Comparison of ENCODE assay signal across 8 cellular contexts in the genomic region with DNA sequence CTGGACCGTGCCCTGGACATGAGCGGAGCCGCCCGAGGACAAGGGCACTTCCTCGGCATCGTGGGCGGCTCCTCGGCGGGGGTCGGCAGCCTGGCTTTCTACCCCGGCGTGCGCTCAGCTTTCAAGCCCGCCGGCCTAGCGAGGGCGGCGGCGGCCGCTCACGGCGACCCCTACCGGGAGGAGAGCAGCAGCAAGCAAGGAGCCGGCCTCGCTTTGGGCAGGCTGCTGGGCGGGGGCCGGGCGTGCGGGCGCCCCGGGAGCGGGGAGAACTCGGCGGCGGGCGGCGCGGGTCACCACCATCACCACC. TPM values are rescaled to one million over a fixed set of nuclear protein-coding genes. Genes with fewer than 3 reads are reported as not detected.
A peak's percentile ranks its signal among the peaks of the same experiment; 100 is the strongest.
DNase-seq lines count a peak whose midpoint lies in the region; ATAC-seq and TF ChIP-seq lines count a peak whose summit lies in the region.

No MANE protein-coding gene starts in this region.

- no peak overlapping the region for H3K27ac ChIP-seq in tibial artery

- H3K4me3 ChIP-seq in tibial artery: peak overlapping the region; percentile 45 to 55

- ATAC-seq in Right ventricle myocardium inferior: peak; percentile 77
- ATAC-seq in HG02571 (IDR thresholded peaks at IDR 0.05; ENCODE audit: unreplicated experiment): peak; percentile 49
- ATAC-seq in left colon: peak; percentile 87

- H3K9me3 ChIP-seq in tibial artery: no peaks in the 10 kb centered on the region

- H3K27me3 ChIP-seq in tibial artery: peaks cover 9 to 96% of the 10 kb centered on the region in 2 donors

- TF ChIP-seq CTCF in tibial artery (IDR thresholded peaks at IDR 0.05): peak in 1 of 2 experiments; percentile 24

- peaks cover 0 to 22% (median 19%) of the 10 kb centered on the region in 4 donors for H3K4me1 ChIP-seq in tibial artery

- H3K36me3 ChIP-seq in tibial artery: no peaks in the 10 kb centered on the region

- DNase-seq in Right ventricle myocardium inferior (ENCODE audit: missing footprints): no peak
- DNase-seq in cardiac septum (ENCODE audit: low spot score): no peak
- peak; percentile 44 for DNase-seq in NCI-H1694 (lab: John Stamatoyannopoulos, UW)
- peak; percentile 77 for DNase-seq in astrocyte of the hippocampus (ENCODE audit: low read depth, low spot score)
- peak in 1 of 2 donors; percentile 59 for DNase-seq in left colon
- DNase-seq in tibial artery: no peak
- no peak for DNase-seq in hepatic stellate cell (ENCODE audit: low spot score)

- intact Hi-C loops in Right ventricle myocardium inferior (cut with DNase I): loop anchor here (5.0 kb wide), 1 partner anchor 146 kb away; no protein-coding TSS in a partner anchor
- intact Hi-C loops in cardiac septum (cut with DNase I): loop anchor here (10.0 kb wide), 1 partner anchor 851 kb away; a partner anchor contains a TSS
- intact Hi-C loops in left colon (cut with DNase I, micrococcal nuclease): no loop called here
- intact Hi-C loops in tibial artery (cut with DNase I; ENCODE audit: low total_unique reads): no loop called here

RNA-seq across cellular contexts. Expression of a gene that starts 6.7 kb away (rescaled TPM):
- total RNA-seq in Right ventricle myocardium inferior (not detected), cardiac septum (not detected), left colon (not detected)

RNA-seq across cellular contexts. Expression of a gene that starts 44.9 kb away (rescaled TPM):
- total RNA-seq in Right ventricle myocardium inferior: 18.7 TPM
- total RNA-seq in cardiac septum: 26.5 TPM
- total RNA-seq in left colon: 10 to 100 TPM; 40.9 to 50.0 TPM

Comparison
In these comparisons a context has a peak if more than half of its experiments do, and no peak if none do; other contexts are left out.
1. DNase-seq: peak in NCI-H1694 (single experiment) and astrocyte of the hippocampus (single experiment); none in Right ventricle myocardium inferior (single experiment), cardiac septum (single experiment), tibial artery (0 of 2) and hepatic stellate cell (single experiment).
2. intact Hi-C loops: an anchor here in Right ventricle myocardium inferior (5.0 kb wide) and cardiac septum (10.0 kb wide); none called in left colon and tibial artery.
3. Peak in every context shown above with its lines, with median percentiles within 50 percentile points of each other: ATAC-seq.